In the genomic region with DNA sequence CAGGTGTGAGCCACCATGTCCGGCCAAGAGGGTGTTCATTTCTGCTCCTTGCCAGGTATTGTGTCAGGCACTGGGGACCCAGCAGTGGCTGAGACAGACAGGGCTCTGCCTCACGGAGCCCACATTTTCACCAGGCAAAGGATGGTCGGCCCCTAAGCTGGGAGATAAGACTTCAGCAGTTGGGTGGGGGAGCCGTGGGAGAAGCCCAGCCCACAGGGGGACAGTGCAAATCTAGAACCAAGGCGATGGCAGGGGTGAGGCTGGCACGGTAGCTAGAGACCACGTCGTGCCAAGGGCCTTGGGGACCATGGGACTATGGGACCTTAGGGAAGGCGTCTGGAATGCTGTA, we compare ENCODE assay signal across 23 cellular contexts. TPM values are rescaled to one million over a fixed set of nuclear protein-coding genes. Genes with fewer than 3 reads are reported as not detected.
DNase-seq lines count a peak whose midpoint lies in the region; FAIRE-seq lines count a peak whose summit lies in the region.
"Had no signal": no experiment of that assay in that cellular context is flagged by ENCODE, and none has a peak within 500 bp of the region (broad histone marks: within the 10 kb centered on the region; RNA-seq: fewer than 3 reads in every experiment).

No MANE protein-coding gene starts in this region.

- intact Hi-C loops in posterior vena cava (cut with DNase I) = loop anchor here in 1 of 2 donors (5.0 kb wide), 1 partner anchor 1740 kb away; no protein-coding TSS in a partner anchor

- POLR2A ChIA-PET in activated CD4-positive, alpha-beta memory T cell treated with anti-CD3 and anti-CD28 coated beads, Interleukin-2, amount 10 ng/mL, durations not matched to agents 7 days and 5 days (lab: Charles Lee) = interaction anchor here (1.0 to 1.7 kb wide), 3 partner anchors 11 to 85 kb away, joined by 3 to 5 read pairs (median 4); no protein-coding TSS in a partner anchor

- H3K27ac Mint-ChIP-seq in activated CD4-positive, alpha-beta memory T cell treated with anti-CD3 and anti-CD28 coated beads, Interleukin-2, amount 10 ng/mL, durations not matched to agents 7 days and 5 days = no peak overlapping the region
- H3K27ac Mint-ChIP-seq: dendritic cell treated with granulocyte-macrophage colony-stimulating factor and Interleukin-4, amounts not matched to agents 40 ng/mL and 50 ng/mL, for 4 days had no signal

- H3K36me3 Mint-ChIP-seq in activated CD4-positive, alpha-beta memory T cell treated with anti-CD3 and anti-CD28 coated beads, Interleukin-2, amount 10 ng/mL, durations not matched to agents 7 days and 5 days (ENCODE audit: low read depth) = peaks cover 4% of the 10 kb centered on the region

- no peak overlapping the region for H3K4me3 Mint-ChIP-seq in activated CD4-positive, alpha-beta memory T cell treated with anti-CD3 and anti-CD28 coated beads, Interleukin-2, amount 10 ng/mL, durations not matched to agents 7 days and 5 days
- H3K4me3 Mint-ChIP-seq: dendritic cell treated with granulocyte-macrophage colony-stimulating factor and Interleukin-4, amounts not matched to agents 40 ng/mL and 50 ng/mL, for 4 days had no signal

- DNase-seq in activated gamma-delta T cell treated with Interleukin-2 at 50 U/mL for 16 hours (peak; percentile 1), activated gamma-delta T cell (lab: John Stamatoyannopoulos, UW) (no peak), D341Med (ENCODE audit: low spot score) (peak; percentile 9), posterior vena cava (ENCODE audit: low spot score) (peak; percentile 30), NCI-H1105 (lab: John Stamatoyannopoulos, UW) (no peak), NCI-H146 treated with DMSO at 0.1 percent for 48 hours (lab: John Stamatoyannopoulos, UW; ENCODE audit: unreplicated experiment) (no peak), frontal cortex (ENCODE audit: low spot score in 2 of 2) (no peak)
- peak; percentile 13 for DNase-seq in activated CD4-positive, alpha-beta memory T cell treated with anti-CD3 and anti-CD28 coated beads, Interleukin-2, amount 10 ng/mL, durations not matched to agents 7 days and 5 days
- DNase-seq: ACHN; activated CD4-positive, alpha-beta T cell treated with anti-CD3 and anti-CD28 coated beads for 1 hour; DMS79; KG1; lower lobe of right lung; NCI-H2029; NCI-H446 treated with DMSO at 0.1 percent for 48 hours; small intestine; stimulated activated CD4-positive, alpha-beta T cell treated with anti-CD3 and anti-CD28 coated beads, Interleukin-4, amount 100 ng/mL, for 24 hours; T1000 had no signal

- no peak for FAIRE-seq in frontal cortex (lab: Jason Lieb, UNC)
- FAIRE-seq: endothelial cell of umbilical vein, small intestine, urothelium cell line had no signal

- H3K9me3 Mint-ChIP-seq in activated CD4-positive, alpha-beta memory T cell treated with anti-CD3 and anti-CD28 coated beads, Interleukin-2, amount 10 ng/mL, durations not matched to agents 7 days and 5 days = no peaks in the 10 kb centered on the region
- H3K9me3 Mint-ChIP-seq: dendritic cell treated with granulocyte-macrophage colony-stimulating factor and Interleukin-4, amounts not matched to agents 40 ng/mL and 50 ng/mL, for 4 days had no signal

- no peaks in the 10 kb centered on the region for H3K27me3 Mint-ChIP-seq in activated CD4-positive, alpha-beta memory T cell treated with anti-CD3 and anti-CD28 coated beads, Interleukin-2, amount 10 ng/mL, durations not matched to agents 7 days and 5 days

- H3K4me1 Mint-ChIP-seq in activated CD4-positive, alpha-beta memory T cell treated with anti-CD3 and anti-CD28 coated beads, Interleukin-2, amount 10 ng/mL, durations not matched to agents 7 days and 5 days = peaks cover 7% of the 10 kb centered on the region

- CTCF ChIA-PET in activated CD4-positive, alpha-beta memory T cell treated with anti-CD3 and anti-CD28 coated beads, Interleukin-2, amount 10 ng/mL, durations not matched to agents 7 days and 5 days (lab: Charles Lee) = interaction anchor here (1.5 kb wide), 1 partner anchor 51 kb away, joined by 3 read pairs; no protein-coding TSS in a partner anchor

RNA-seq across cellular contexts. Expression of a gene that starts 8.3 kb away (rescaled TPM):
- 10 to 100 TPM; 13.2 to 13.3 TPM for total RNA-seq in activated CD4-positive, alpha-beta memory T cell treated with anti-CD3 and anti-CD28 coated beads, Interleukin-2, amount 10 ng/mL, durations not matched to agents 7 days and 5 days
- 1 to 10 TPM; 5.1 to 5.5 TPM for total RNA-seq in posterior vena cava
- 0.82 TPM for total RNA-seq in frontal cortex

RNA-seq across cellular contexts. Expression of a gene that starts 11.7 kb away (rescaled TPM):
- 100 to 1,000 TPM; 164 to 172 TPM for total RNA-seq in activated CD4-positive, alpha-beta memory T cell treated with anti-CD3 and anti-CD28 coated beads, Interleukin-2, amount 10 ng/mL, durations not matched to agents 7 days and 5 days
- total RNA-seq in posterior vena cava = 10 to 100 TPM; 78.9 to 88.0 TPM
- 38.7 TPM for total RNA-seq in frontal cortex

RNA-seq across cellular contexts. Expression of a gene that starts 25.2 kb away (rescaled TPM):
- under 1 TPM; 0.38 to 0.43 TPM for total RNA-seq in activated CD4-positive, alpha-beta memory T cell treated with anti-CD3 and anti-CD28 coated beads, Interleukin-2, amount 10 ng/mL, durations not matched to agents 7 days and 5 days
- total RNA-seq in posterior vena cava (not detected), frontal cortex (not detected)
- total RNA-seq: lower lobe of right lung, RPMI7951 had no signal

RNA-seq across cellular contexts. Expression of a gene that starts 28.5 kb away (rescaled TPM):
- not detected for total RNA-seq in activated CD4-positive, alpha-beta memory T cell treated with anti-CD3 and anti-CD28 coated beads, Interleukin-2, amount 10 ng/mL, durations not matched to agents 7 days and 5 days
- not detected for total RNA-seq in posterior vena cava
- not detected for total RNA-seq in frontal cortex
- total RNA-seq: endothelial cell of umbilical vein, hepatocyte, RPMI7951 had no signal

RNA-seq across cellular contexts. Expression of a gene that starts 34.9 kb away (rescaled TPM):
- total RNA-seq in activated CD4-positive, alpha-beta memory T cell treated with anti-CD3 and anti-CD28 coated beads, Interleukin-2, amount 10 ng/mL, durations not matched to agents 7 days and 5 days = not detected
- total RNA-seq in posterior vena cava = not detected
- not detected for total RNA-seq in frontal cortex
- total RNA-seq: endothelial cell of umbilical vein, hepatocyte, lower lobe of right lung, RPMI7951 had no signal

Comparison
In these comparisons a context has a peak if more than half of its experiments do, and no peak if none do; other contexts are left out.
1. DNase-seq: peak in activated gamma-delta T cell treated with Interleukin-2 at 50 U/mL for 16 hours (single experiment), D341Med (single experiment), activated CD4-positive, alpha-beta memory T cell treated with anti-CD3 and anti-CD28 coated beads, Interleukin-2, amount 10 ng/mL, durations not matched to agents 7 days and 5 days (single experiment) and posterior vena cava (single experiment); none in activated gamma-delta T cell (single experiment), NCI-H1105 (single experiment), NCI-H146 treated with DMSO at 0.1 percent for 48 hours (single experiment) and frontal cortex (0 of 2).